ENCODE assay signal across 21 cellular contexts in the genomic region with DNA sequence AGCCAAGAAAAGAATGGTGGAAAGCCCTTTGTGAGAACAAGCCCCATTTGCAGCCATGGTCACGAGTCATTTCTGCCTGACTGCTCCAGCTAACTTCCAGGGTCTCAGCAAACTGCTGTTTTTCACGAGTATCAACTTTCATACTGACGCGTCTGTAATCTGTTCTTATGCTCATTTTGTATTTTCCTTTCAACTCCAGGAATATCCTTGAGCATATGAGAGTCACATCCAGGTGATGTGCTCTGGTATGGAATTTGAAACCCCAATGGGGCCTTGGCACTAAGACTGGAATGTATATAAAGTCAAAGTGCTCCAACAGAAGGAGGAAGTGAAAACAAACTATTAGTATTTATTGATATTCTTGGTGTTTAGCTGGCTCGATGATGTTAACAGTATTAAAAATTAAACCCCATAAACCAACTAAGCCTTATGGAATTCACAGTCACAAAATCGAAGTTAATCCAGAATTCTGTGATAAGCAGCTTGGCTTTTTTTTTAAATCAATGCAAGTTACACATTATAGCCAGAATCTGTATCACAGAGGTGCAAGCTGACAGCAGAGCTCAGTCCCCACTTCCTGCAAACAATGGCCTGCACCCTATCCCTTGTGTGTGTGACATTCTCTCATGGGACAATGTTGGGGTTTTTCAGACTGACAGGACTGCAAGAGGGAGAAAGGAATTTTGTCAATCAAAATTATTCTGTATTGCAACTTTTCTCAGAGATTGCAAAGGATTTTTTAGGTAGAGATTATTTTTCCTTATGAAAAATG. TPM values are rescaled to one million over a fixed set of nuclear protein-coding genes. Genes with fewer than 3 reads are reported as not detected.
DNase-seq lines count a peak whose midpoint lies in the region; ATAC-seq and TF ChIP-seq lines count a peak whose summit lies in the region.
"Had no signal": no experiment of that assay in that cellular context is flagged by ENCODE, and none has a peak within 500 bp of the region (broad histone marks: within the 10 kb centered on the region; RNA-seq: fewer than 3 reads in every experiment).

No MANE protein-coding gene starts in this region.

- intact Hi-C loops in PC-3 (cut with micrococcal nuclease), result loop anchor here (2.0 kb wide), 1 partner anchor 53 kb away; no protein-coding TSS in a partner anchor

- peak overlapping the region; percentile 37; the same call in 1 of the 2 replicates for H3K4me2 ChIP-seq in PC-3 (ENCODE audit: low read length)
- H3K4me2 ChIP-seq: smooth muscle cell had no signal

- ATAC-seq in GM18868 (IDR thresholded peaks at IDR 0.05; ENCODE audit: unreplicated experiment), result peak; percentile 76
- peak; percentile 46 for ATAC-seq in HG03060 (IDR thresholded peaks at IDR 0.05; ENCODE audit: low read depth, unreplicated experiment)
- ATAC-seq in PC-3, result peak; percentile 70
- no peak for ATAC-seq in HG03196 (IDR thresholded peaks at IDR 0.05; ENCODE audit: unreplicated experiment)
- ATAC-seq: activated CD8-positive, alpha-beta T cell treated with anti-CD3 and anti-CD28 coated beads, Interleukin-2, amount 10 ng/mL, durations not matched to agents 7 days and 5 days; left lung had no signal

- H3K27me3 ChIP-seq in AG04450 (ENCODE audit: control insufficient read depth, insufficient read depth, low read length) (no peaks in the 10 kb centered on the region), PC-3 (ENCODE audit: low read length) (no peaks in the 10 kb centered on the region)
- H3K27me3 ChIP-seq: left lung, pancreas had no signal

- H3K4me1 ChIP-seq in PC-3 (ENCODE audit: insufficient read depth, low read length), result peaks cover 12% of the 10 kb centered on the region
- H3K4me1 ChIP-seq: HAP-1, left lung had no signal

- H3K79me2 ChIP-seq in PC-3 (ENCODE audit: low read length), result no peaks in the 10 kb centered on the region

- no peaks in the 10 kb centered on the region for H3K9me3 ChIP-seq in AG04450 (ENCODE audit: control insufficient read depth, insufficient read depth, low read length)
- H3K9me3 ChIP-seq in PC-3 (ENCODE audit: low read length), result no peaks in the 10 kb centered on the region
- H3K9me3 ChIP-seq: HAP-1, left lung, pancreas had no signal

- DNase-seq in AG04450 (ENCODE audit: low read depth, low spot score) (no peak), PC-3 (peak; percentile 27), NCI-H510A treated with DMSO at 0.1 percent for 48 hours (lab: John Stamatoyannopoulos, UW) (no peak), T-helper 2 cell (no peak), activated T-cell treated with anti-CD3 and anti-CD28 coated beads for 4 hours (no peak)
- DNase-seq: activated CD8-positive, alpha-beta T cell treated with anti-CD3 and anti-CD28 coated beads, Interleukin-2, amount 10 ng/mL, durations not matched to agents 7 days and 5 days; amygdala; CD8-positive, alpha-beta memory T cell; foreskin melanocyte; left lung; NCI-H1694; NCI-H748 treated with DMSO at 0.1 percent for 48 hours; pancreas; stimulated activated naive CD4-positive, alpha-beta T cell treated with Interleukin-2 at 50 U/mL for 16 hours had no signal

- BruUV-seq in PC-3 (replicated peaks; lab: Mats Ljungman, UMichigan), result no TSS peak

- H2AFZ ChIP-seq in PC-3 (ENCODE audit: low read length), result 0 out of 2 replicates have a peak overlapping the region, but pooled peaks have one; percentile 22

- POLR2A ChIA-PET in AG04450 (lab: Yijun Ruan, JAX), result no interaction called here
- POLR2A ChIA-PET in PC-3 (lab: Charles Lee; ENCODE audit: unreplicated experiment), result no interaction called here

- H3K9ac ChIP-seq in PC-3 (ENCODE audit: low read length), result no peak overlapping the region

- no peaks in the 10 kb centered on the region for H4K20me1 ChIP-seq in PC-3 (ENCODE audit: low read length)

- H3K4me3 ChIP-seq in AG04450 (ENCODE audit: low read depth, low read length) (no peak overlapping the region), PC-3 (ENCODE audit: low read length) (no peak overlapping the region)
- H3K4me3 ChIP-seq: HAP-1, left lung, pancreas, smooth muscle cell had no signal

- CTCF ChIA-PET in AG04450 (lab: Charles Lee), result interaction anchor here (1.1 to 1.5 kb wide), 2 partner anchors 128 to 130 kb away, joined by 3 to 6 read pairs; no protein-coding TSS in a partner anchor
- CTCF ChIA-PET in PC-3 (lab: Charles Lee), result no interaction called here

- TF ChIP-seq CTCF in AG04450 (IDR thresholded peaks at IDR 0.05; ENCODE audit: low read depth, low read length) (no peak), PC-3 (conservative IDR thresholded peaks at IDR 0.05; ENCODE audit: low read depth, low read length) (no peak)

- peak overlapping the region; percentile 3 for H3K27ac ChIP-seq in AG04450 (ENCODE audit: low read depth, low read length)
- H3K27ac ChIP-seq in PC-3 (ENCODE audit: low read length), result peak overlapping the region; percentile 61
- H3K27ac ChIP-seq: left lung had no signal

- H3K36me3 ChIP-seq in PC-3 (ENCODE audit: low read depth, low read length), result no peaks in the 10 kb centered on the region
- H3K36me3 ChIP-seq: HAP-1, left lung, pancreas had no signal

- no peaks in the 10 kb centered on the region for H3K9me2 ChIP-seq in PC-3 (replicated peaks; ENCODE audit: low read length)

- no peaks in the 10 kb centered on the region for H3F3A ChIP-seq in PC-3 (ENCODE audit: low read length, unreplicated experiment)

RNA-seq across cellular contexts. Expression of a gene that starts 26.1 kb away (rescaled TPM):
- 73.9 and 80.5 TPM in 2 replicates for polyA plus RNA-seq in AG04450 (2011; rRNA removed)
- 87.7 and 104 TPM in 2 replicates for polyA minus RNA-seq in AG04450 (2011; rRNA and poly(A)+ RNA removed)
- total RNA-seq in PC-3 (2014; rRNA removed), result 2.3 and 6.9 TPM in 2 replicates
- total RNA-seq: G401, myocyte had no signal
